In the genomic region with DNA sequence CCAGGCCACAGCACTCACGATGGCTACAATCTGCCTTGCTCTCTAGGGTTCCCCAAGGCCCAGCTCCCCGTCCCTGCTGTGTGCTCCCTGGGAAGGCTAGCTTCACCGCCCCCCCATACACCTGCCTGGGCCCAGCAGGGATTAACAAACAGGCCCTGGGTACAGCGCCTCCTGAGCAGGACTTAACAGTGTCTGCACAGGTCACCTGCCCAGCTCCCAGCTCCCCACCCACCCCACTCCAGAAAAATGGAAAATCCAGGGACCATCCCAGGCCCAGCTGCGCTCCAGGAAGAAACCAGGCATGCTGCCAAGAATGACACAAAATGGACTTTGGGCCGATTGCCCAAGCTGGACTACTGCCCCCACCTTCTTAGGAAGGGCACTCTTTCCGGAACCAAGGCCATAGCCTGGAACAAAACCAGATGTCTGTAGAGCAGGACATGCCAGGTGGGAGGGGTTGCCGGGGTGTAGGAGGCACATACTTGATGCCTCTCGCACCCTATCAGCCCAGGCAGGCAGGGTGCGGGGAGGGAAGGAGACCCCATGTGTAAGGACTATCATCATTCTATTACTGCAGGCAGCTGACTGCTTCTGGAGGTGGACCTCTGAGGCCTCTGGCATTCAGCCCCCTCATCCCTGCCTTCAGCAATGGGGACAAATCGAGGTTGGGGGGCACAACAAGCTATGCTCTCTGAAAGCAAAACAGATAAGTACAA, we compare ENCODE assay signal across 1 cellular context.
TF ChIP-seq lines count a peak whose summit lies in the region.

No MANE protein-coding gene starts in this region.

TF ChIP-seq in HepG2, 621 proteins besides CTCF, POLR2A, EP300 and RAD21 (continued from another document and continues in another):
- TF ChIP-seq, protein P1, sequence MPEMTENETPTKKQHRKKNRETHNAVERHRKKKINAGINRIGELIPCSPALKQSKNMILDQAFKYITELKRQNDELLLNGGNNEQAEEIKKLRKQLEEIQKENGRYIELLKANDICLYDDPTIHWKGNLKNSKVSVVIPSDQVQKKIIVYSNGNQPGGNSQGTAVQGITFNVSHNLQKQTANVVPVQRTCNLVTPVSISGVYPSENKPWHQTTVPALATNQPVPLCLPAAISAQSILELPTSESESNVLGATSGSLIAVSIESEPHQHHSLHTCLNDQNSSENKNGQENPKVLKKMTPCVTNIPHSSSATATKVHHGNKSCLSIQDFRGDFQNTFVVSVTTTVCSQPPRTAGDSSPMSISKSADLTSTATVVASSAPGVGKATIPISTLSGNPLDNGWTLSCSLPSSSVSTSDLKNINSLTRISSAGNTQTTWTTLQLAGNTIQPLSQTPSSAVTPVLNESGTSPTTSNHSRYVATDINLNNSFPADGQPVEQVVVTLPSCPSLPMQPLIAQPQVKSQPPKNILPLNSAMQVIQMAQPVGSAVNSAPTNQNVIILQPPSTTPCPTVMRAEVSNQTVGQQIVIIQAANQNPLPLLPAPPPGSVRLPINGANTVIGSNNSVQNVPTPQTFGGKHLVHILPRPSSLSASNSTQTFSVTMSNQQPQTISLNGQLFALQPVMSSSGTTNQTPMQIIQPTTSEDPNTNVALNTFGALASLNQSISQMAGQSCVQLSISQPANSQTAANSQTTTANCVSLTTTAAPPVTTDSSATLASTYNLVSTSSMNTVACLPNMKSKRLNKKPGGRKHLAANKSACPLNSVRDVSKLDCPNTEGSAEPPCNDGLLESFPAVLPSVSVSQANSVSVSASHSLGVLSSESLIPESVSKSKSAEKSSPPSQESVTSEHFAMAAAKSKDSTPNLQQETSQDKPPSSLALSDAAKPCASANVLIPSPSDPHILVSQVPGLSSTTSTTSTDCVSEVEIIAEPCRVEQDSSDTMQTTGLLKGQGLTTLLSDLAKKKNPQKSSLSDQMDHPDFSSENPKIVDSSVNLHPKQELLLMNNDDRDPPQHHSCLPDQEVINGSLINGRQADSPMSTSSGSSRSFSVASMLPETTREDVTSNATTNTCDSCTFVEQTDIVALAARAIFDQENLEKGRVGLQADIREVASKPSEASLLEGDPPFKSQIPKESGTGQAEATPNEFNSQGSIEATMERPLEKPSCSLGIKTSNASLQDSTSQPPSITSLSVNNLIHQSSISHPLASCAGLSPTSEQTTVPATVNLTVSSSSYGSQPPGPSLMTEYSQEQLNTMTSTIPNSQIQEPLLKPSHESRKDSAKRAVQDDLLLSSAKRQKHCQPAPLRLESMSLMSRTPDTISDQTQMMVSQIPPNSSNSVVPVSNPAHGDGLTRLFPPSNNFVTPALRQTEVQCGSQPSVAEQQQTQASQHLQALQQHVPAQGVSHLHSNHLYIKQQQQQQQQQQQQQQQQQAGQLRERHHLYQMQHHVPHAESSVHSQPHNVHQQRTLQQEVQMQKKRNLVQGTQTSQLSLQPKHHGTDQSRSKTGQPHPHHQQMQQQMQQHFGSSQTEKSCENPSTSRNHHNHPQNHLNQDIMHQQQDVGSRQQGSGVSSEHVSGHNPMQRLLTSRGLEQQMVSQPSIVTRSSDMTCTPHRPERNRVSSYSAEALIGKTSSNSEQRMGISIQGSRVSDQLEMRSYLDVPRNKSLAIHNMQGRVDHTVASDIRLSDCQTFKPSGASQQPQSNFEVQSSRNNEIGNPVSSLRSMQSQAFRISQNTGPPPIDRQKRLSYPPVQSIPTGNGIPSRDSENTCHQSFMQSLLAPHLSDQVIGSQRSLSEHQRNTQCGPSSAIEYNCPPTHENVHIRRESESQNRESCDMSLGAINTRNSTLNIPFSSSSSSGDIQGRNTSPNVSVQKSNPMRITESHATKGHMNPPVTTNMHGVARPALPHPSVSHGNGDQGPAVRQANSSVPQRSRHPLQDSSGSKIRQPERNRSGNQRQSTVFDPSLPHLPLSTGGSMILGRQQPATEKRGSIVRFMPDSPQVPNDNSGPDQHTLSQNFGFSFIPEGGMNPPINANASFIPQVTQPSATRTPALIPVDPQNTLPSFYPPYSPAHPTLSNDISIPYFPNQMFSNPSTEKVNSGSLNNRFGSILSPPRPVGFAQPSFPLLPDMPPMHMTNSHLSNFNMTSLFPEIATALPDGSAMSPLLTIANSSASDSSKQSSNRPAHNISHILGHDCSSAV (CRISPR knock-in tag; IDR thresholded peaks at IDR 0.05; ENCODE audit: borderline replicate concordance): 0 out of 2 replicates have a peak, but pooled peaks have one; percentile 65
- TF ChIP-seq KDM1A (CRISPR knock-in tag; IDR thresholded peaks at IDR 0.05) (peak; percentile 98), BRD4 (CRISPR knock-in tag; IDR thresholded peaks at IDR 0.05) (peak; percentile 99), ZNF737 (CRISPR knock-in tag; IDR thresholded peaks at IDR 0.05; ENCODE audit: borderline replicate concordance) (no peak), ZNF629 (CRISPR knock-in tag; conservative IDR thresholded peaks at IDR 0.05) (peak; percentile 70), XBP1 (CRISPR knock-in tag; IDR thresholded peaks at IDR 0.05) (no peak; the same call in 1 of the 2 replicates), ARNTL (CRISPR knock-in tag; IDR thresholded peaks at IDR 0.05) (peak; percentile 98), ZNF547 (CRISPR knock-in tag; IDR thresholded peaks at IDR 0.05) (peak; percentile 92), ZNF343 (CRISPR knock-in tag; IDR thresholded peaks at IDR 0.05) (peak; percentile 97), ZFAT (CRISPR knock-in tag; conservative IDR thresholded peaks at IDR 0.05) (0 out of 2 replicates have a peak, but pooled peaks have one; percentile 71), SP4 (CRISPR knock-in tag; IDR thresholded peaks at IDR 0.05) (peak; percentile 88), NCOA1 (CRISPR knock-in tag; IDR thresholded peaks at IDR 0.05) (peak; percentile 100), FOXJ3 (CRISPR knock-in tag; IDR thresholded peaks at IDR 0.05; ENCODE audit: borderline replicate concordance) (peak; percentile 96), FOXM1 (CRISPR knock-in tag; IDR thresholded peaks at IDR 0.05) (no peak), ZC3H4 (CRISPR knock-in tag; IDR thresholded peaks at IDR 0.05; ENCODE audit: borderline replicate concordance) (no peak; the same call in 1 of the 2 replicates), ZNF652 (CRISPR knock-in tag; IDR thresholded peaks at IDR 0.05; ENCODE audit: borderline replicate concordance, low read depth) (peak; percentile 82), STAG1 (CRISPR knock-in tag; IDR thresholded peaks at IDR 0.05) (peak; percentile 54), PHB2 (IDR thresholded peaks at IDR 0.05; ENCODE audit: partially characterized antibody) (no peak), CHD4 (IDR thresholded peaks at IDR 0.05; ENCODE audit: borderline replicate concordance, low read length) (peak; percentile 99; the same call in 1 of the 2 replicates), HHEX (CRISPR knock-in tag; IDR thresholded peaks at IDR 0.05) (peak; percentile 76), MYNN (CRISPR knock-in tag; IDR thresholded peaks at IDR 0.05; ENCODE audit: low read depth) (no peak), ZFYVE20 (CRISPR knock-in tag; IDR thresholded peaks at IDR 0.05; ENCODE audit: borderline replicate concordance, low read depth) (no peak), ZNF816 (CRISPR knock-in tag; IDR thresholded peaks at IDR 0.05; ENCODE audit: borderline replicate concordance) (peak; percentile 59; the same call in 1 of the 2 replicates), ZNF564 (CRISPR knock-in tag; IDR thresholded peaks at IDR 0.05) (peak; percentile 97), ZNF883 (CRISPR knock-in tag; IDR thresholded peaks at IDR 0.05; ENCODE audit: not compliant biosample characterization) (peak; percentile 82), SIX4 (CRISPR knock-in tag; IDR thresholded peaks at IDR 0.05) (peak; percentile 98), ZNF781 (CRISPR knock-in tag; IDR thresholded peaks at IDR 0.05; ENCODE audit: borderline replicate concordance, not compliant biosample characterization) (no peak), FOXC1 (CRISPR knock-in tag; IDR thresholded peaks at IDR 0.05; ENCODE audit: borderline replicate concordance) (peak; percentile 95), ZKSCAN5 (CRISPR knock-in tag; IDR thresholded peaks at IDR 0.05) (no peak), KLF12 (CRISPR knock-in tag; IDR thresholded peaks at IDR 0.05; ENCODE audit: borderline replicate concordance) (peak; percentile 88; the same call in 1 of the 2 replicates), MEF2D (CRISPR knock-in tag; IDR thresholded peaks at IDR 0.05) (peak; percentile 98), ZNF256 (CRISPR knock-in tag; conservative IDR thresholded peaks at IDR 0.05) (no peak), TCF7 (IDR thresholded peaks at IDR 0.05; ENCODE audit: low read depth) (peak; percentile 88), KDM2A (CRISPR knock-in tag; IDR thresholded peaks at IDR 0.05; ENCODE audit: borderline replicate concordance, low read depth) (peak; percentile 95)
- TF ChIP-seq, protein P2, sequence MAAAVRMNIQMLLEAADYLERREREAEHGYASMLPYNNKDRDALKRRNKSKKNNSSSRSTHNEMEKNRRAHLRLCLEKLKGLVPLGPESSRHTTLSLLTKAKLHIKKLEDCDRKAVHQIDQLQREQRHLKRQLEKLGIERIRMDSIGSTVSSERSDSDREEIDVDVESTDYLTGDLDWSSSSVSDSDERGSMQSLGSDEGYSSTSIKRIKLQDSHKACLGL (CRISPR knock-in tag; IDR thresholded peaks at IDR 0.05): peak; percentile 40; the same call in 1 of the 2 replicates
- TF ChIP-seq, protein P3, sequence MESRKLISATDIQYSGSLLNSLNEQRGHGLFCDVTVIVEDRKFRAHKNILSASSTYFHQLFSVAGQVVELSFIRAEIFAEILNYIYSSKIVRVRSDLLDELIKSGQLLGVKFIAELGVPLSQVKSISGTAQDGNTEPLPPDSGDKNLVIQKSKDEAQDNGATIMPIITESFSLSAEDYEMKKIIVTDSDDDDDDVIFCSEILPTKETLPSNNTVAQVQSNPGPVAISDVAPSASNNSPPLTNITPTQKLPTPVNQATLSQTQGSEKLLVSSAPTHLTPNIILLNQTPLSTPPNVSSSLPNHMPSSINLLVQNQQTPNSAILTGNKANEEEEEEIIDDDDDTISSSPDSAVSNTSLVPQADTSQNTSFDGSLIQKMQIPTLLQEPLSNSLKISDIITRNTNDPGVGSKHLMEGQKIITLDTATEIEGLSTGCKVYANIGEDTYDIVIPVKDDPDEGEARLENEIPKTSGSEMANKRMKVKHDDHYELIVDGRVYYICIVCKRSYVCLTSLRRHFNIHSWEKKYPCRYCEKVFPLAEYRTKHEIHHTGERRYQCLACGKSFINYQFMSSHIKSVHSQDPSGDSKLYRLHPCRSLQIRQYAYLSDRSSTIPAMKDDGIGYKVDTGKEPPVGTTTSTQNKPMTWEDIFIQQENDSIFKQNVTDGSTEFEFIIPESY (CRISPR knock-in tag; IDR thresholded peaks at IDR 0.05): peak; percentile 95
- TF ChIP-seq, protein P4, sequence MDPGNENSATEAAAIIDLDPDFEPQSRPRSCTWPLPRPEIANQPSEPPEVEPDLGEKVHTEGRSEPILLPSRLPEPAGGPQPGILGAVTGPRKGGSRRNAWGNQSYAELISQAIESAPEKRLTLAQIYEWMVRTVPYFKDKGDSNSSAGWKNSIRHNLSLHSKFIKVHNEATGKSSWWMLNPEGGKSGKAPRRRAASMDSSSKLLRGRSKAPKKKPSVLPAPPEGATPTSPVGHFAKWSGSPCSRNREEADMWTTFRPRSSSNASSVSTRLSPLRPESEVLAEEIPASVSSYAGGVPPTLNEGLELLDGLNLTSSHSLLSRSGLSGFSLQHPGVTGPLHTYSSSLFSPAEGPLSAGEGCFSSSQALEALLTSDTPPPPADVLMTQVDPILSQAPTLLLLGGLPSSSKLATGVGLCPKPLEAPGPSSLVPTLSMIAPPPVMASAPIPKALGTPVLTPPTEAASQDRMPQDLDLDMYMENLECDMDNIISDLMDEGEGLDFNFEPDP (CRISPR knock-in tag; conservative IDR thresholded peaks at IDR 0.05): no peak
- TF ChIP-seq, protein P5, sequence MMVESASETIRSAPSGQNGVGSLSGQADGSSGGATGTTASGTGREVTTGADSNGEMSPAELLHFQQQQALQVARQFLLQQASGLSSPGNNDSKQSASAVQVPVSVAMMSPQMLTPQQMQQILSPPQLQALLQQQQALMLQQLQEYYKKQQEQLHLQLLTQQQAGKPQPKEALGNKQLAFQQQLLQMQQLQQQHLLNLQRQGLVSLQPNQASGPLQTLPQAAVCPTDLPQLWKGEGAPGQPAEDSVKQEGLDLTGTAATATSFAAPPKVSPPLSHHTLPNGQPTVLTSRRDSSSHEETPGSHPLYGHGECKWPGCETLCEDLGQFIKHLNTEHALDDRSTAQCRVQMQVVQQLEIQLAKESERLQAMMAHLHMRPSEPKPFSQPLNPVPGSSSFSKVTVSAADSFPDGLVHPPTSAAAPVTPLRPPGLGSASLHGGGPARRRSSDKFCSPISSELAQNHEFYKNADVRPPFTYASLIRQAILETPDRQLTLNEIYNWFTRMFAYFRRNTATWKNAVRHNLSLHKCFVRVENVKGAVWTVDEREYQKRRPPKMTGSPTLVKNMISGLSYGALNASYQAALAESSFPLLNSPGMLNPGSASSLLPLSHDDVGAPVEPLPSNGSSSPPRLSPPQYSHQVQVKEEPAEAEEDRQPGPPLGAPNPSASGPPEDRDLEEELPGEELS (CRISPR knock-in tag; IDR thresholded peaks at IDR 0.05): peak; percentile 98
- TF ChIP-seq, protein P6, sequence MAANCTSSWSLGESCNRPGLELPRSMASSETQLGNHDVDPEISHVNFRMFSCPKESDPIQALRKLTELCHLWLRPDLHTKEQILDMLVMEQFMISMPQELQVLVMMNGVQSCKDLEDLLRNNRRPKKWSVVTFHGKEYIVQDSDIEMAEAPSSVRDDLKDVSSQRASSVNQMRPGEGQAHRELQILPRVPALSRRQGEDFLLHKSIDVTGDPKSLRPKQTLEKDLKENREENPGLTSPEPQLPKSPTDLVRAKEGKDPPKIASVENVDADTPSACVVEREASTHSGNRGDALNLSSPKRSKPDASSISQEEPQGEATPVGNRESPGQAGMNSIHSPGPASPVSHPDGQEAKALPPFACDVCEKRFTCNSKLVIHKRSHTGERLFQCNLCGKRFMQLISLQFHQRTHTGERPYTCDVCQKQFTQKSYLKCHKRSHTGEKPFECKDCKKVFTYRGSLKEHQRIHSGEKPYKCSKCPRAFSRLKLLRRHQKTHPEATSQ (CRISPR knock-in tag; IDR thresholded peaks at IDR 0.05; ENCODE audit: borderline replicate concordance): peak; percentile 99; the same call in 1 of the 2 replicates
- TF ChIP-seq, protein P7, sequence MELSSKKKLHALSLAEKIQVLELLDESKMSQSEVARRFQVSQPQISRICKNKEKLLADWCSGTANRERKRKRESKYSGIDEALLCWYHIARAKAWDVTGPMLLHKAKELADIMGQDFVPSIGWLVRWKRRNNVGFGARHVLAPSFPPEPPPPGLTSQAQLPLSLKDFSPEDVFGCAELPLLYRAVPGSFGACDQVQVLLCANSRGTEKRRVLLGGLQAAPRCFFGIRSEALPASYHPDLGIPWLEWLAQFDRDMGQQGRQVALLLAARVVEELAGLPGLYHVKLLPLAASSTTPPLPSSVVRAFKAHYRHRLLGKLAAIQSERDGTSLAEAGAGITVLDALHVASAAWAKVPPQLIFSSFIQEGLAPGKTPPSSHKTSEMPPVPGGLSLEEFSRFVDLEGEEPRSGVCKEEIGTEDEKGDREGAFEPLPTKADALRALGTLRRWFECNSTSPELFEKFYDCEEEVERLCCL (CRISPR knock-in tag; IDR thresholded peaks at IDR 0.05; ENCODE audit: borderline replicate concordance): no peak
- TF ChIP-seq, protein P8, sequence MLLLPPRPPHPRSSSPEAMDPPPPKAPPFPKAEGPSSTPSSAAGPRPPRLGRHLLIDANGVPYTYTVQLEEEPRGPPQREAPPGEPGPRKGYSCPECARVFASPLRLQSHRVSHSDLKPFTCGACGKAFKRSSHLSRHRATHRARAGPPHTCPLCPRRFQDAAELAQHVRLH (CRISPR knock-in tag; IDR thresholded peaks at IDR 0.05; ENCODE audit: borderline replicate concordance, low read depth): peak; percentile 99; the same call in 1 of the 2 replicates
- TF ChIP-seq, protein P9, sequence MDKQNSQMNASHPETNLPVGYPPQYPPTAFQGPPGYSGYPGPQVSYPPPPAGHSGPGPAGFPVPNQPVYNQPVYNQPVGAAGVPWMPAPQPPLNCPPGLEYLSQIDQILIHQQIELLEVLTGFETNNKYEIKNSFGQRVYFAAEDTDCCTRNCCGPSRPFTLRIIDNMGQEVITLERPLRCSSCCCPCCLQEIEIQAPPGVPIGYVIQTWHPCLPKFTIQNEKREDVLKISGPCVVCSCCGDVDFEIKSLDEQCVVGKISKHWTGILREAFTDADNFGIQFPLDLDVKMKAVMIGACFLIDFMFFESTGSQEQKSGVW (CRISPR knock-in tag; IDR thresholded peaks at IDR 0.05; ENCODE audit: borderline replicate concordance): no peak
